Comparison of ENCODE assay signal across 20 cellular contexts in the genomic region with DNA sequence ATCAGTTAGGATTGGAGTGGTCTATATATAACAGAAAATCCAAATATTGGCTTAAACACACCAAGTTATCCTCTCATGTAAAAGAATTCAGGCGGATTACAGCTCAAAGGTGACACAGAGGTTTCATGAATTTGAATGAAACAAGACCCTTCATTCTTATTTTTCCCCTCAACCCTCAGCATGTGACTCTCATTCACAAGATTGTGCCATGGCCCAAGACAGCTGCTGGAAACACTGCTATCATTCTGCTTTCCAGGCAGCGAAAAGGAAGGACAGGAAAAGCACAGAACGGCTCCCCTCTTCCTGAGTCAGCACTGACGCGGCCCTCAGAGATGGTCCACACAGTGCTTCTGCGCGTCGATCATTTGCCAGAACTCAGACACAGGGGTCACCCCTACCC.
DNase-seq lines count a peak whose midpoint lies in the region; ATAC-seq and TF ChIP-seq lines count a peak whose summit lies in the region.
"Had no signal": no experiment of that assay in that cellular context is flagged by ENCODE, and none has a peak within 500 bp of the region (broad histone marks: within the 10 kb centered on the region; RNA-seq: fewer than 3 reads in every experiment).

No MANE protein-coding gene starts in this region.

- no peak overlapping the region for H3K4ac ChIP-seq in IMR-90 (ENCODE audit: low read depth, low read length)

- no peak for TF ChIP-seq POLR2A in IMR-90 (IDR thresholded peaks at IDR 0.05; ENCODE audit: low read depth, low read length)

- no peaks in the 10 kb centered on the region for H3K9me3 Mint-ChIP-seq in GM23338
- peaks cover 4% of the 10 kb centered on the region for H3K9me3 Mint-ChIP-seq in WTC11
- no peaks in the 10 kb centered on the region for H3K9me3 Mint-ChIP-seq in neural progenitor cell
- peaks cover 7% of the 10 kb centered on the region for H3K9me3 Mint-ChIP-seq in natural killer cell treated with Interleukin-12 subunit alpha and Interleukin-12 subunit beta and Interleukin-15 and Interleukin-18, amount 100 ng/mL, for 72 hours

- H3K27ac ChIP-seq in GM23338 (ENCODE audit: low read depth), result peak overlapping the region; percentile 12; the same call in 1 of the 2 replicates
- H3K27ac ChIP-seq in IMR-90 (ENCODE audit: insufficient read depth, low read length), result no peak overlapping the region
- no peak overlapping the region for H3K27ac ChIP-seq in neural progenitor cell
- H3K27ac ChIP-seq: GM23248, RWPE1 had no signal

- no peak overlapping the region for H3K4me2 ChIP-seq in GM23338
- no peak overlapping the region for H3K4me2 ChIP-seq in IMR-90 (ENCODE audit: low read depth, low read length)
- H3K4me2 ChIP-seq in neural progenitor cell, result no peak overlapping the region

- CTCF ChIA-PET in IMR-90 (lab: Yijun Ruan, JAX), result interaction anchor here (0.9 kb wide), 1 partner anchor 40 kb away, joined by 5 read pairs; no protein-coding TSS in a partner anchor
- CTCF ChIA-PET in WTC11 (lab: Charles Lee), result no interaction called here

- H2BK5ac ChIP-seq in IMR-90 (ENCODE audit: low read depth, low read length, poor library complexity, severe bottlenecking), result no peak overlapping the region

- H3K9ac ChIP-seq in IMR-90 (ENCODE audit: low read depth, low read length), result no peak overlapping the region
- no peak overlapping the region for H3K9ac ChIP-seq in neural progenitor cell
- H3K9ac ChIP-seq: GM23248 had no signal

- H3K9me1 ChIP-seq in IMR-90 (ENCODE audit: insufficient read depth, low read length), result no peaks in the 10 kb centered on the region

- peaks cover 53% of the 10 kb centered on the region for H3K4me1 Mint-ChIP-seq in GM23338
- H3K4me1 Mint-ChIP-seq in WTC11, result peaks cover 64% of the 10 kb centered on the region
- peaks cover 9% of the 10 kb centered on the region for H3K4me1 Mint-ChIP-seq in neural progenitor cell
- H3K4me1 Mint-ChIP-seq in natural killer cell treated with Interleukin-12 subunit alpha and Interleukin-12 subunit beta and Interleukin-15 and Interleukin-18, amount 100 ng/mL, for 72 hours (ENCODE audit: low read depth in 2 of 2), result no peaks in the 10 kb centered on the region
- H3K4me1 Mint-ChIP-seq: CD8-positive, alpha-beta memory T cell had no signal

- dilution Hi-C loops in IMR-90 (cut with HindIII; ENCODE audit: low sequenced_read_pairs, unreplicated experiment), result no loop called here

- no peak for TF ChIP-seq RAD21 in IMR-90 (IDR thresholded peaks at IDR 0.05; ENCODE audit: low read length)

- H3K27me3 ChIP-seq in GM23338 (ENCODE audit: insufficient read depth) (no peaks in the 10 kb centered on the region), IMR-90 (ENCODE audit: control insufficient read depth, insufficient read depth, low read length) (no peaks in the 10 kb centered on the region), neural progenitor cell (no peaks in the 10 kb centered on the region)

- H2AK9ac ChIP-seq in IMR-90 (replicated peaks; ENCODE audit: low read depth, low read length, poor library complexity), result no peak overlapping the region

- no TSS peak for BruUV-seq in IMR-90 (replicated peaks; lab: Mats Ljungman, UMichigan)

- POLR2A ChIA-PET in IMR-90 (lab: Charles Lee; ENCODE audit: unreplicated experiment) (no interaction called here), WTC11 (lab: Charles Lee) (no interaction called here)

- H3K36me3 Mint-ChIP-seq in GM23338 (ENCODE audit: low read depth) (no peaks in the 10 kb centered on the region), WTC11 (no peaks in the 10 kb centered on the region), neural progenitor cell (no peaks in the 10 kb centered on the region)
- no peaks in the 10 kb centered on the region for H3K36me3 Mint-ChIP-seq in natural killer cell treated with Interleukin-12 subunit alpha and Interleukin-12 subunit beta and Interleukin-15 and Interleukin-18, amount 100 ng/mL, for 72 hours
- H3K36me3 Mint-ChIP-seq: CD8-positive, alpha-beta memory T cell had no signal

- WGBS in IMR-90 (ENCODE audit: extremely low coverage in 2 of 2, insufficient read length in 1 of 2), 2 experiments, result 89% methylated on average over 3 of the region's 8 CpGs; no CpG with 5 or more reads in 1 of the 2 experiments

- H2BK20ac ChIP-seq in IMR-90 (ENCODE audit: low read depth, low read length), result peak overlapping the region; percentile 17

- DNase-seq in GM23338 (ENCODE audit: low spot score) (peak; percentile 10), IMR-90 (no peak), WTC11 (ENCODE audit: low spot score) (no peak), neural progenitor cell (ENCODE audit: low spot score) (peak; percentile 19), ecto neural progenitor cell (ENCODE audit: low spot score) (no peak)
- DNase-seq in stimulated activated CD4-positive, alpha-beta T cell treated with anti-CD3 and anti-CD28 coated beads, Interleukin-2, amount 100 ng/mL, for 48 hours, result no peak
- no peak for DNase-seq in natural killer cell treated with Interleukin-12 subunit alpha and Interleukin-12 subunit beta and Interleukin-15 and Interleukin-18, amount 100 ng/mL, for 72 hours (ENCODE audit: low spot score)
- DNase-seq: ACHN; C1 segment of cervical spinal cord; CD8-positive, alpha-beta memory T cell; DMS79 treated with DMSO at 0.1 percent for 48 hours; GM23248; MG63; NCI-H1092; NCI-H1694; NCI-H345; NCI-H524 treated with DMSO at 0.1 percent for 48 hours; PC-3; SIG-M5 had no signal

- no peak overlapping the region for H3K4me3 ChIP-seq in GM23338
- H3K4me3 ChIP-seq in IMR-90 (ENCODE audit: insufficient read depth, low read depth, low read length), result no peak overlapping the region
- H3K4me3 ChIP-seq in neural progenitor cell, result no peak overlapping the region
- H3K4me3 ChIP-seq: GM23248, MG63 had no signal

- H4K5ac ChIP-seq in IMR-90 (ENCODE audit: low read depth, low read length), result no peak overlapping the region

- H3F3A ChIP-seq in GM23338 (replicated peaks; ENCODE audit: low read depth), result no peaks in the 10 kb centered on the region
- no peaks in the 10 kb centered on the region for H3F3A ChIP-seq in neural progenitor cell (ENCODE audit: low read depth)

- no peaks in the 10 kb centered on the region for H3K27me3 Mint-ChIP-seq in GM23338 (ENCODE audit: insufficient read depth, low read depth, poor library complexity)
- no peaks in the 10 kb centered on the region for H3K27me3 Mint-ChIP-seq in WTC11 (ENCODE audit: low read depth)
- no peaks in the 10 kb centered on the region for H3K27me3 Mint-ChIP-seq in neural progenitor cell (ENCODE audit: insufficient read depth, low read depth)
- no peaks in the 10 kb centered on the region for H3K27me3 Mint-ChIP-seq in natural killer cell treated with Interleukin-12 subunit alpha and Interleukin-12 subunit beta and Interleukin-15 and Interleukin-18, amount 100 ng/mL, for 72 hours
- H3K27me3 Mint-ChIP-seq: CD8-positive, alpha-beta memory T cell had no signal

- peaks cover 40% of the 10 kb centered on the region for H3K4me1 ChIP-seq in GM23338 (ENCODE audit: insufficient read depth)
- H3K4me1 ChIP-seq in IMR-90 (ENCODE audit: control insufficient read depth, insufficient read depth, low read length), result no peaks in the 10 kb centered on the region
- peaks cover 18% of the 10 kb centered on the region for H3K4me1 ChIP-seq in neural progenitor cell

- no peak overlapping the region for H4K8ac ChIP-seq in IMR-90 (ENCODE audit: low read depth in 2 of 2, low read length in 2 of 2)

- H3K79me1 ChIP-seq in IMR-90 (ENCODE audit: low read depth in 1 of 2, low read length in 2 of 2), result no peaks in the 10 kb centered on the region

- no peak overlapping the region for H3K23ac ChIP-seq in IMR-90 (ENCODE audit: low read depth, low read length)

- intact Hi-C loops in IMR-90 (cut with micrococcal nuclease), result no loop called here

- H3K18ac ChIP-seq in IMR-90 (ENCODE audit: low read depth, low read length), result peak overlapping the region; percentile 1; the same call in 1 of the 2 replicates

- peak overlapping the region; percentile 62; the same call in 1 of the 2 replicates for H4K91ac ChIP-seq in IMR-90 (ENCODE audit: insufficient read depth, low read depth, low read length)

- H2AFZ ChIP-seq in GM23338, result no peak overlapping the region
- H2AFZ ChIP-seq in IMR-90 (replicated peaks; ENCODE audit: low read length, poor library complexity), result peak overlapping the region; percentile 49
- peak overlapping the region; percentile 40 for H2AFZ ChIP-seq in neural progenitor cell (replicated peaks)
- H2AFZ ChIP-seq: GM23248 had no signal

- H2AK5ac ChIP-seq in IMR-90 (ENCODE audit: low read depth, low read length), result no peak overlapping the region

- H4K20me1 ChIP-seq in GM23338 (replicated peaks; ENCODE audit: insufficient read depth), result no peaks in the 10 kb centered on the region
- no peaks in the 10 kb centered on the region for H4K20me1 ChIP-seq in IMR-90 (ENCODE audit: insufficient read depth, low read length)
- no peaks in the 10 kb centered on the region for H4K20me1 ChIP-seq in neural progenitor cell (ENCODE audit: low read depth)

- H3K27ac Mint-ChIP-seq in GM23338, result peak overlapping the region; percentile 90
- H3K27ac Mint-ChIP-seq in WTC11, result peak overlapping the region; percentile 57
- no peak overlapping the region for H3K27ac Mint-ChIP-seq in neural progenitor cell
- no peak overlapping the region for H3K27ac Mint-ChIP-seq in natural killer cell treated with Interleukin-12 subunit alpha and Interleukin-12 subunit beta and Interleukin-15 and Interleukin-18, amount 100 ng/mL, for 72 hours
- H3K27ac Mint-ChIP-seq: CD8-positive, alpha-beta memory T cell had no signal

- H3K56ac ChIP-seq in IMR-90 (ENCODE audit: extremely low read depth, insufficient read depth, low read length), result no peak overlapping the region

- no peak overlapping the region for H3K4me3 Mint-ChIP-seq in GM23338
- no peak overlapping the region for H3K4me3 Mint-ChIP-seq in WTC11
- no peak overlapping the region for H3K4me3 Mint-ChIP-seq in neural progenitor cell
- H3K4me3 Mint-ChIP-seq in natural killer cell treated with Interleukin-12 subunit alpha and Interleukin-12 subunit beta and Interleukin-15 and Interleukin-18, amount 100 ng/mL, for 72 hours, result no peak overlapping the region
- H3K4me3 Mint-ChIP-seq: CD8-positive, alpha-beta memory T cell had no signal

- in situ Hi-C loops in IMR-90 (cut with MboI; ENCODE audit: low sequenced_read_pairs), result no loop called here

- peak overlapping the region; percentile 68 for H2BK120ac ChIP-seq in IMR-90 (ENCODE audit: low read depth, low read length)

- H3K9me3 ChIP-seq in IMR-90 (ENCODE audit: control insufficient read depth, insufficient read depth, low read length) (no peaks in the 10 kb centered on the region), neural progenitor cell (ENCODE audit: low read depth) (no peaks in the 10 kb centered on the region)
- H3K9me3 ChIP-seq: MG63 had no signal

- peaks cover 7% of the 10 kb centered on the region for H3K9me2 ChIP-seq in GM23338 (ENCODE audit: insufficient read depth)

- TF ChIP-seq CTCF in GM23338 (conservative IDR thresholded peaks at IDR 0.05; ENCODE audit: low read depth in 2 of 2) (no peak), IMR-90 (conservative IDR thresholded peaks at IDR 0.05; ENCODE audit: low read depth, low read length) (no peak), WTC11 (IDR thresholded peaks at IDR 0.05) (no peak), neural progenitor cell (IDR thresholded peaks at IDR 0.05) (no peak)

- H2BK15ac ChIP-seq in IMR-90 (ENCODE audit: low read depth, low read length), result peak overlapping the region; percentile 70; the same call in 1 of the 3 replicates

- H3K36me3 ChIP-seq in GM23338 (ENCODE audit: insufficient read depth), result no peaks in the 10 kb centered on the region
- no peaks in the 10 kb centered on the region for H3K36me3 ChIP-seq in IMR-90 (ENCODE audit: control insufficient read depth, insufficient read depth, low read length)
- no peaks in the 10 kb centered on the region for H3K36me3 ChIP-seq in neural progenitor cell
- H3K36me3 ChIP-seq: MG63 had no signal

- H3K79me2 ChIP-seq in GM23338 (replicated peaks; ENCODE audit: insufficient read depth) (no peaks in the 10 kb centered on the region), neural progenitor cell (ENCODE audit: low read depth) (no peaks in the 10 kb centered on the region)

- ATAC-seq in GM23338 (peak; percentile 35), IMR-90 (ENCODE audit: low read depth) (no peak), WTC11 (peak; percentile 31; the same call in 1 of the 2 replicates)
- ATAC-seq in natural killer cell treated with Interleukin-12 subunit alpha and Interleukin-12 subunit beta and Interleukin-15 and Interleukin-18, amount 100 ng/mL, for 72 hours, result no peak
- ATAC-seq: PC-3 had no signal

- H3K14ac ChIP-seq in IMR-90 (replicated peaks; ENCODE audit: low read depth, low read length), result peak overlapping the region; percentile 10

Comparison
In these comparisons a context has a peak if more than half of its experiments do, and no peak if none do; other contexts are left out.
1. ATAC-seq: peak in GM23338 (single experiment) and WTC11 (single experiment); none in IMR-90 (single experiment) and natural killer cell treated with Interleukin-12 subunit alpha and Interleukin-12 subunit beta and Interleukin-15 and Interleukin-18, amount 100 ng/mL, for 72 hours (0 of 2).
2. DNase-seq: peak in GM23338 (single experiment) and neural progenitor cell (single experiment); none in IMR-90 (single experiment), WTC11 (single experiment), ecto neural progenitor cell (single experiment), stimulated activated CD4-positive, alpha-beta T cell treated with anti-CD3 and anti-CD28 coated beads, Interleukin-2, amount 100 ng/mL, for 48 hours (0 of 2) and natural killer cell treated with Interleukin-12 subunit alpha and Interleukin-12 subunit beta and Interleukin-15 and Interleukin-18, amount 100 ng/mL, for 72 hours (single experiment).
3. H3K27ac Mint-ChIP-seq: peak in GM23338 (single experiment) and WTC11 (single experiment); none in neural progenitor cell (single experiment) and natural killer cell treated with Interleukin-12 subunit alpha and Interleukin-12 subunit beta and Interleukin-15 and Interleukin-18, amount 100 ng/mL, for 72 hours (0 of 2).